ENCODE assay signal across 7 cellular contexts in genomic region chr2:219244789-219245147, GRCh38. TPM values are rescaled to one million over a fixed set of nuclear protein-coding genes. Genes with fewer than 3 reads are reported as not detected.
DNase-seq lines count a peak whose midpoint lies in the region; ATAC-seq and TF ChIP-seq lines count a peak whose summit lies in the region.

No MANE protein-coding gene starts in this region.

- peaks cover 41% of the 10 kb centered on the region for H3K36me3 Mint-ChIP-seq in activated CD8-positive, alpha-beta T cell treated with anti-CD3 and anti-CD28 coated beads, Interleukin-2, amount 10 ng/mL, durations not matched to agents 7 days and 5 days (ENCODE audit: low read depth)
- peaks cover 21% of the 10 kb centered on the region for H3K36me3 Mint-ChIP-seq in stimulated activated memory B cell treated with anti-CD40 and anti-IgM and Interleukin-4, amounts not matched to agents 10 μg/mL and 1 μg/mL and 100 μg/mL, for 72 hours

- H3K36me3 ChIP-seq in HEK293 (ENCODE audit: control insufficient read depth in 2 of 2, insufficient read depth in 1 of 2, low read length in 2 of 2), result peaks cover 0 to 34% of the 10 kb centered on the region in 2 experiments; a peak in 1 of 3 replicates

- peak overlapping the region; percentile 99 for H3K4me3 Mint-ChIP-seq in activated CD8-positive, alpha-beta T cell treated with anti-CD3 and anti-CD28 coated beads, Interleukin-2, amount 10 ng/mL, durations not matched to agents 7 days and 5 days
- peak overlapping the region; percentile 90 for H3K4me3 Mint-ChIP-seq in stimulated activated memory B cell treated with anti-CD40 and anti-IgM and Interleukin-4, amounts not matched to agents 10 μg/mL and 1 μg/mL and 100 μg/mL, for 72 hours

- peaks cover 60% of the 10 kb centered on the region for H3K4me1 Mint-ChIP-seq in activated CD8-positive, alpha-beta T cell treated with anti-CD3 and anti-CD28 coated beads, Interleukin-2, amount 10 ng/mL, durations not matched to agents 7 days and 5 days (ENCODE audit: low read depth)
- peaks cover 40% of the 10 kb centered on the region for H3K4me1 Mint-ChIP-seq in stimulated activated memory B cell treated with anti-CD40 and anti-IgM and Interleukin-4, amounts not matched to agents 10 μg/mL and 1 μg/mL and 100 μg/mL, for 72 hours

- H3K9me3 ChIP-seq in HEK293 (ENCODE audit: control insufficient read depth, insufficient read depth, low read depth, low read length), result no peaks in the 10 kb centered on the region

- no peak for ATAC-seq in activated CD8-positive, alpha-beta T cell treated with anti-CD3 and anti-CD28 coated beads, Interleukin-2, amount 10 ng/mL, durations not matched to agents 7 days and 5 days
- ATAC-seq in stimulated activated memory B cell treated with anti-CD40 and anti-IgM and Interleukin-4, amounts not matched to agents 10 μg/mL and 1 μg/mL and 100 μg/mL, for 72 hours, result no peak
- no peak for ATAC-seq in omental fat pad (ENCODE audit: low FRiP score)

- no peak overlapping the region; the same call in 1 of the 2 replicates for H3K27ac ChIP-seq in HEK293 (ENCODE audit: extremely low read depth, low read depth, low read length)

- no peak for DNase-seq in activated CD8-positive, alpha-beta T cell treated with anti-CD3 and anti-CD28 coated beads, Interleukin-2, amount 10 ng/mL, durations not matched to agents 7 days and 5 days
- DNase-seq in mesenteric fat pad (ENCODE audit: low spot score) (no peak), omental fat pad (ENCODE audit: low spot score) (no peak), NCI-H1694 (lab: John Stamatoyannopoulos, UW) (no peak)

- H3K9me3 Mint-ChIP-seq in activated CD8-positive, alpha-beta T cell treated with anti-CD3 and anti-CD28 coated beads, Interleukin-2, amount 10 ng/mL, durations not matched to agents 7 days and 5 days (ENCODE audit: insufficient read depth), result no peaks in the 10 kb centered on the region
- no peaks in the 10 kb centered on the region for H3K9me3 Mint-ChIP-seq in stimulated activated memory B cell treated with anti-CD40 and anti-IgM and Interleukin-4, amounts not matched to agents 10 μg/mL and 1 μg/mL and 100 μg/mL, for 72 hours

- peaks cover 10% of the 10 kb centered on the region for H3K4me1 ChIP-seq in HEK293 (ENCODE audit: control insufficient read depth, insufficient read depth, low read length)

- peak overlapping the region; percentile 100 for H3K27ac Mint-ChIP-seq in activated CD8-positive, alpha-beta T cell treated with anti-CD3 and anti-CD28 coated beads, Interleukin-2, amount 10 ng/mL, durations not matched to agents 7 days and 5 days
- peak overlapping the region; percentile 89 for H3K27ac Mint-ChIP-seq in stimulated activated memory B cell treated with anti-CD40 and anti-IgM and Interleukin-4, amounts not matched to agents 10 μg/mL and 1 μg/mL and 100 μg/mL, for 72 hours

- H3K4me3 ChIP-seq in HEK293 (ENCODE audit: low read depth, low read length), result peak overlapping the region; percentile 94
- H3K4me3 ChIP-seq in iPS-11a (ENCODE audit: low read depth, low read length), result peak overlapping the region; percentile 92

- CTCF ChIA-PET in HEK293 (lab: Yijun Ruan, JAX), result interaction anchor here (0.8 to 3.2 kb wide), 10 partner anchors 15 to 262 kb away, joined by 3 to 35 read pairs (median 4); partner anchors contain the start of genes ANKZF1, CNPPD1 and DNAJB2
- CTCF ChIA-PET in activated CD8-positive, alpha-beta T cell treated with anti-CD3 and anti-CD28 coated beads, Interleukin-2, amount 10 ng/mL, durations not matched to agents 7 days and 5 days (lab: Charles Lee), result interaction anchor here (0.7 to 6.3 kb wide), 14 partner anchors 9 to 84 kb away, joined by 3 to 65 read pairs (median 5); partner anchors contain the start of genes ABCB6, ANKZF1, ATG9A and DNAJB2

- TF ChIP-seq CTCF in HEK293 (tag by site-specific recombination; IDR thresholded peaks at IDR 0.05) (no peak), omental fat pad (IDR thresholded peaks at IDR 0.05) (no peak)

- POLR2A ChIA-PET in HEK293 (lab: Yijun Ruan, JAX), result interaction anchor here (0.6 to 2.3 kb wide), 17 partner anchors 10 to 335 kb away, joined by 3 to 17 read pairs (median 4); partner anchors contain the start of genes ABCB6, ANKZF1, ATG9A and CNPPD1
- POLR2A ChIA-PET in activated CD8-positive, alpha-beta T cell treated with anti-CD3 and anti-CD28 coated beads, Interleukin-2, amount 10 ng/mL, durations not matched to agents 7 days and 5 days (lab: Charles Lee), result interaction anchor here (0.5 to 3.9 kb wide), 15 partner anchors 9 to 85 kb away, joined by 3 to 66 read pairs (median 6); partner anchors contain the start of genes ANKZF1, ATG9A, CNPPD1 and DNAJB2

- H3K27me3 Mint-ChIP-seq in activated CD8-positive, alpha-beta T cell treated with anti-CD3 and anti-CD28 coated beads, Interleukin-2, amount 10 ng/mL, durations not matched to agents 7 days and 5 days (ENCODE audit: low read depth), result no peaks in the 10 kb centered on the region
- H3K27me3 Mint-ChIP-seq in stimulated activated memory B cell treated with anti-CD40 and anti-IgM and Interleukin-4, amounts not matched to agents 10 μg/mL and 1 μg/mL and 100 μg/mL, for 72 hours, result no peaks in the 10 kb centered on the region

TF ChIP-seq in HEK293, 187 proteins besides CTCF, POLR2A, EP300 and RAD21:
- TF ChIP-seq ZNF664 (tag by site-specific recombination; IDR thresholded peaks at IDR 0.05) (peak; percentile 76; the same call in 1 of the 2 replicates), ZNF768 (tag by site-specific recombination; IDR thresholded peaks at IDR 0.05) (peak; percentile 45; the same call in 1 of the 2 replicates), ZBTB49 (tag by site-specific recombination; IDR thresholded peaks at IDR 0.05; ENCODE audit: low read depth) (no peak)

RNA-seq across cellular contexts. Expression of gene GLB1L, which starts 0.5 kb away (rescaled TPM):
- total RNA-seq in activated CD8-positive, alpha-beta T cell treated with anti-CD3 and anti-CD28 coated beads, Interleukin-2, amount 10 ng/mL, durations not matched to agents 7 days and 5 days, result 1 to 10 TPM; 3.4 to 4.0 TPM
- 13.5 TPM for total RNA-seq in mesenteric fat pad
- 10 to 100 TPM in 3 of 4 donors, 1 to 10 TPM in 1; 9.0 to 21.9 (median 12.3) TPM for total RNA-seq in omental fat pad

RNA-seq across cellular contexts. Expression of gene STK16, which starts 0.5 kb away (rescaled TPM):
- 10 to 100 TPM; 31.2 to 31.5 TPM for total RNA-seq in activated CD8-positive, alpha-beta T cell treated with anti-CD3 and anti-CD28 coated beads, Interleukin-2, amount 10 ng/mL, durations not matched to agents 7 days and 5 days
- total RNA-seq in mesenteric fat pad (16.1 TPM), omental fat pad (10 to 100 TPM in 3 of 4 donors, 1 to 10 TPM in 1; 9.8 to 18.9 (median 12.5) TPM)

RNA-seq across cellular contexts. Expression of gene TUBA4B, which starts 8.3 kb away (rescaled TPM):
- not detected for total RNA-seq in activated CD8-positive, alpha-beta T cell treated with anti-CD3 and anti-CD28 coated beads, Interleukin-2, amount 10 ng/mL, durations not matched to agents 7 days and 5 days
- not detected for total RNA-seq in mesenteric fat pad
- total RNA-seq in omental fat pad, result not detected

RNA-seq across cellular contexts. Expression of gene TUBA4A, which starts 8.9 kb away (rescaled TPM):
- total RNA-seq in activated CD8-positive, alpha-beta T cell treated with anti-CD3 and anti-CD28 coated beads, Interleukin-2, amount 10 ng/mL, durations not matched to agents 7 days and 5 days, result 100 to 1,000 TPM; 286 to 292 TPM
- total RNA-seq in mesenteric fat pad (21.7 TPM), omental fat pad (10 to 100 TPM; 26.9 to 74.0 (median 50.3) TPM)

RNA-seq across cellular contexts. Expression of gene ANKZF1, which starts 15.2 kb away (rescaled TPM):
- total RNA-seq in activated CD8-positive, alpha-beta T cell treated with anti-CD3 and anti-CD28 coated beads, Interleukin-2, amount 10 ng/mL, durations not matched to agents 7 days and 5 days, result 100 to 1,000 TPM; 106 to 114 TPM
- total RNA-seq in mesenteric fat pad (15.9 TPM), omental fat pad (10 to 100 TPM; 13.5 to 77.4 (median 22.7) TPM)
